2 cellular contexts compared by ENCODE assay signal in the genomic region with DNA sequence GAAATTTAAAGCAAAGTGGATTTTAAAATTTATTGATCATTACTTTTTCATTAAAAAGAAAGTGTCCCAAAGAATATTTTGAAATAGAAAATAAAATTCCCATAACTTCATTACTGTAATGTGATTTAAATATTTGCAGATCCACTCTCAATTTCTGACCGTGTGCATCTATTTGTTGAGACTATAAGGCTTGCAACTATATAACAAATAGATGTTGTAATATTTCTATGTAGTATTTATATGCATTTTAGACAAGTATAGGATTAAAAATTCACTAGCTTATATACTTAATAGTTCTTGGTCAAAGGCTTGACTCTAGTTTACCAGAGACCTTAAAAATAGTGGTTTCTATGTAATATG.
TF ChIP-seq lines count a peak whose summit lies in the region.

No MANE protein-coding gene starts in this region.

TF ChIP-seq in WTC11, 78 proteins besides CTCF, POLR2A, EP300 and RAD21:
- TF ChIP-seq, protein P1, sequence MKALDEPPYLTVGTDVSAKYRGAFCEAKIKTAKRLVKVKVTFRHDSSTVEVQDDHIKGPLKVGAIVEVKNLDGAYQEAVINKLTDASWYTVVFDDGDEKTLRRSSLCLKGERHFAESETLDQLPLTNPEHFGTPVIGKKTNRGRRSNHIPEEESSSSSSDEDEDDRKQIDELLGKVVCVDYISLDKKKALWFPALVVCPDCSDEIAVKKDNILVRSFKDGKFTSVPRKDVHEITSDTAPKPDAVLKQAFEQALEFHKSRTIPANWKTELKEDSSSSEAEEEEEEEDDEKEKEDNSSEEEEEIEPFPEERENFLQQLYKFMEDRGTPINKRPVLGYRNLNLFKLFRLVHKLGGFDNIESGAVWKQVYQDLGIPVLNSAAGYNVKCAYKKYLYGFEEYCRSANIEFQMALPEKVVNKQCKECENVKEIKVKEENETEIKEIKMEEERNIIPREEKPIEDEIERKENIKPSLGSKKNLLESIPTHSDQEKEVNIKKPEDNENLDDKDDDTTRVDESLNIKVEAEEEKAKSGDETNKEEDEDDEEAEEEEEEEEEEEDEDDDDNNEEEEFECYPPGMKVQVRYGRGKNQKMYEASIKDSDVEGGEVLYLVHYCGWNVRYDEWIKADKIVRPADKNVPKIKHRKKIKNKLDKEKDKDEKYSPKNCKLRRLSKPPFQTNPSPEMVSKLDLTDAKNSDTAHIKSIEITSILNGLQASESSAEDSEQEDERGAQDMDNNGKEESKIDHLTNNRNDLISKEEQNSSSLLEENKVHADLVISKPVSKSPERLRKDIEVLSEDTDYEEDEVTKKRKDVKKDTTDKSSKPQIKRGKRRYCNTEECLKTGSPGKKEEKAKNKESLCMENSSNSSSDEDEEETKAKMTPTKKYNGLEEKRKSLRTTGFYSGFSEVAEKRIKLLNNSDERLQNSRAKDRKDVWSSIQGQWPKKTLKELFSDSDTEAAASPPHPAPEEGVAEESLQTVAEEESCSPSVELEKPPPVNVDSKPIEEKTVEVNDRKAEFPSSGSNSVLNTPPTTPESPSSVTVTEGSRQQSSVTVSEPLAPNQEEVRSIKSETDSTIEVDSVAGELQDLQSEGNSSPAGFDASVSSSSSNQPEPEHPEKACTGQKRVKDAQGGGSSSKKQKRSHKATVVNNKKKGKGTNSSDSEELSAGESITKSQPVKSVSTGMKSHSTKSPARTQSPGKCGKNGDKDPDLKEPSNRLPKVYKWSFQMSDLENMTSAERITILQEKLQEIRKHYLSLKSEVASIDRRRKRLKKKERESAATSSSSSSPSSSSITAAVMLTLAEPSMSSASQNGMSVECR (CRISPR knock-in tag; IDR thresholded peaks at IDR 0.05; ENCODE audit: borderline replicate concordance) = no peak
- TF ChIP-seq ETV6 (CRISPR knock-in tag; IDR thresholded peaks at IDR 0.05) = no peak
- TF ChIP-seq, protein P2, sequence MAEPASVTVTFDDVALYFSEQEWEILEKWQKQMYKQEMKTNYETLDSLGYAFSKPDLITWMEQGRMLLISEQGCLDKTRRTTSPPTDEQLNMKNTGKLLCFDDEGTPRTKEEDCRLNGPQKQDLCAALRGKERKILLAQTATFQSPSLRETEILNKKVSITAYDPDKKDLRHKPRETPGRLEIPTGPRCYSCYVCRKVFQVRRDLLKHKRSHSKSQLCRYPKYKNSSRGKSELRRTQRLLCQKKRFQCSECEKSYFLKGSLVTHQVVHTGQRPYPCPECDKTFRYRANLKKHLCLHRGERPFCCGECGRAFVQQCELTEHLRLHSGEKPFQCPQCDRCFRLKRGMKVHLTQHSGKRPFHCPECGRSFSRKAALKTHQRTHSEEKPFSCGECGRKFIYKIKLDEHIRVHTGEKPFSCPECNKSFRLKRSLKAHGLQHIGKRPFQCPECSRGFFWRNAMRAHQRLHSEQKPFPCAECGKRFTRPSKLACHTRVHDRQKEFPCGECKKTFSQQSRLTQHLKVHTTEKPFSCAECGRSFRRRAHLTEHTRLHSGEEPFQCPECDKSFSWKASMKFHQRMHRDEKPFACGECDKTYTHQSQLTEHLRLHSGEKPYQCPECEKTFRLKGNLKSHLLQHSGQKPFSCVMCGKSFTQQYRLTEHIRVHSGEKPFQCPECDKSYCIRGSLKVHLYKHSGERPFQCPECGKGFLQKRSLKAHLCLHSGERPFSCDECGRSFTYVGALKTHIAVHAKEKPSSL (CRISPR knock-in tag; conservative IDR thresholded peaks at IDR 0.05) = no peak
- TF ChIP-seq SMAD3 (CRISPR knock-in tag; IDR thresholded peaks at IDR 0.05; ENCODE audit: borderline replicate concordance) = no peak

TF ChIP-seq in HepG2, 621 proteins besides CTCF, POLR2A, EP300 and RAD21:
- TF ChIP-seq RBFOX2 (IDR thresholded peaks at IDR 0.05; ENCODE audit: low read depth, low read length) = peak; percentile 55
- TF ChIP-seq SAP130 (CRISPR knock-in tag; IDR thresholded peaks at IDR 0.05; ENCODE audit: low read depth) = peak; percentile 10; the same call in 1 of the 2 replicates
- TF ChIP-seq MYC (CRISPR knock-in tag; IDR thresholded peaks at IDR 0.05; ENCODE audit: borderline replicate concordance) = no peak
